ENCODE assay signal across 1 cellular context in genomic region chr14:22622220-22622619, GRCh38.
TF ChIP-seq lines count a peak whose summit lies in the region.

No MANE protein-coding gene starts in this region.

TF ChIP-seq in K562, 482 proteins besides CTCF, POLR2A, EP300 and RAD21:
- TF ChIP-seq TFE3 (CRISPR knock-in tag; IDR thresholded peaks at IDR 0.05) = peak; percentile 15; the same call in 1 of the 2 replicates
- TF ChIP-seq, protein P1, sequence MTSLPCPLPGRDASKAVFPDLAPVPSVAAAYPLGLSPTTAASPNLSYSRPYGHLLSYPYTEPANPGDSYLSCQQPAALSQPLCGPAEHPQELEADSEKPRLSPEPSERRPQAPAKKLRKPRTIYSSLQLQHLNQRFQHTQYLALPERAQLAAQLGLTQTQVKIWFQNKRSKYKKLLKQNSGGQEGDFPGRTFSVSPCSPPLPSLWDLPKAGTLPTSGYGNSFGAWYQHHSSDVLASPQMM (CRISPR knock-in tag; IDR thresholded peaks at IDR 0.05) = no peak
TF ChIP-seq in K562: peak in this region for 1.
